In the genomic region with DNA sequence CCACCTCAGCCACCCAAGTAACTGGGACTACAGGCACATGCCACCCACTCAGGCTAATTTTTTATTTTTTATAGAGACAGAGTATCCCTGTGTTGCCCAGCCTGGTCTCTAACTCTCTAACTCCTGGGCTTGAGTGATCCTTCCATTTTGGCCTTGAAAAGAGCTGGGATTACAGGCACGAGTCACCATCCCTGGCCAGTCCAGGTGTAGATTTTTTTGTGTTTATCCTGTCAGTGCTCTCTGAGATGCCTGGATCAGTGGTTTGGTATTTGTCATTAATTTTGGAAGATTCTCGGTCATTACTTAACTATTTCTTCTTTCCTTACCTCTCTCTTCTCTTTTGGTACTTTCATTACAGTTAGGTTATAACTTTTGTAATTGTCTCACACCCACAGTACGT, we compare ENCODE assay signal across 21 cellular contexts. TPM values are rescaled to one million over a fixed set of nuclear protein-coding genes. Genes with fewer than 3 reads are reported as not detected.
DNase-seq lines count a peak whose midpoint lies in the region; ATAC-seq and TF ChIP-seq lines count a peak whose summit lies in the region.
"Had no signal": no experiment of that assay in that cellular context is flagged by ENCODE, and none has a peak within 500 bp of the region (broad histone marks: within the 10 kb centered on the region; RNA-seq: fewer than 3 reads in every experiment).

No MANE protein-coding gene starts in this region.

- no peak overlapping the region for H3K27ac ChIP-seq in IMR-90 (ENCODE audit: insufficient read depth, low read length)
- no peak overlapping the region for H3K27ac ChIP-seq in mesenchymal stem cell (ENCODE audit: low read length, poor library complexity, severe bottlenecking)
- H3K27ac ChIP-seq: HL-60, SK-N-MC had no signal

- no TSS peak for BruUV-seq in IMR-90 (replicated peaks; lab: Mats Ljungman, UMichigan)

- H3K9ac ChIP-seq in IMR-90 (ENCODE audit: low read depth, low read length) (no peak overlapping the region), mesenchymal stem cell (ENCODE audit: low read length) (no peak overlapping the region)

- H2AK9ac ChIP-seq in IMR-90 (replicated peaks; ENCODE audit: low read depth, low read length, poor library complexity), result no peak overlapping the region

- no peak for DNase-seq in activated naive CD8-positive, alpha-beta T cell treated with anti-CD3 and anti-CD28 coated beads, Interleukin-2, amount 10 ng/mL, durations not matched to agents 7 days and 5 days
- DNase-seq in activated naive CD8-positive, alpha-beta T cell treated with anti-CD3 and anti-CD28 coated beads, Interleukin-2, amount 50 U/mL, for 24 hours, result no peak
- DNase-seq in IMR-90 (peak; percentile 46), amniotic epithelial cell (ENCODE audit: low read depth) (peak; percentile 3), mesenchymal stem cell (no peak), DMS79 treated with DMSO at 0.1 percent for 48 hours (lab: John Stamatoyannopoulos, UW) (no peak)
- DNase-seq in activated effector memory CD4-positive, alpha-beta T cell treated with Interleukin-2 at 50 U/mL for 16 hours, result no peak
- DNase-seq: H7, HFFc6, NCI-H1417, NCI-H1694 treated with DMSO at 0.1 percent for 48 hours, NCI-H2081 treated with DMSO at 0.1 percent for 48 hours, NCI-H446 treated with DMSO at 0.1 percent for 48 hours, NCI-H526 treated with DMSO at 0.1 percent for 48 hours, SHP77 treated with DMSO at 0.1 percent for 48 hours had no signal

- no peak overlapping the region for H3K4me3 ChIP-seq in IMR-90 (ENCODE audit: insufficient read depth, low read depth, low read length)
- H3K4me3 ChIP-seq in mesenchymal stem cell (ENCODE audit: insufficient read depth in 1 of 2, low read depth in 1 of 2, low read length in 2 of 2), result no peak overlapping the region
- H3K4me3 ChIP-seq: A549, SK-N-MC had no signal

- H4K91ac ChIP-seq in IMR-90 (ENCODE audit: insufficient read depth, low read depth, low read length) (peak overlapping the region; percentile 7; the same call in 1 of the 2 replicates), mesenchymal stem cell (ENCODE audit: low read length) (no peak overlapping the region)

- H2AFZ ChIP-seq in IMR-90 (replicated peaks; ENCODE audit: low read length, poor library complexity), result no peak overlapping the region
- H2AFZ ChIP-seq in mesenchymal stem cell (ENCODE audit: low read depth, low read length), result no peak overlapping the region

- peak overlapping the region; percentile 7 for H3K27ac Mint-ChIP-seq in activated naive CD8-positive, alpha-beta T cell treated with anti-CD3 and anti-CD28 coated beads, Interleukin-2, amount 10 ng/mL, durations not matched to agents 7 days and 5 days
- no peak overlapping the region for H3K27ac Mint-ChIP-seq in activated naive CD8-positive, alpha-beta T cell treated with anti-CD3 and anti-CD28 coated beads, Interleukin-2, amount 50 U/mL, for 24 hours
- H3K27ac Mint-ChIP-seq: B cell, CD14-positive monocyte, HFFc6, IgD-negative memory B cell had no signal

- H3K27me3 Mint-ChIP-seq in activated naive CD8-positive, alpha-beta T cell treated with anti-CD3 and anti-CD28 coated beads, Interleukin-2, amount 10 ng/mL, durations not matched to agents 7 days and 5 days, result peaks cover 1% of the 10 kb centered on the region
- peaks cover 1% of the 10 kb centered on the region for H3K27me3 Mint-ChIP-seq in activated naive CD8-positive, alpha-beta T cell treated with anti-CD3 and anti-CD28 coated beads, Interleukin-2, amount 50 U/mL, for 24 hours
- H3K27me3 Mint-ChIP-seq: B cell had no signal

- H3K9me3 Mint-ChIP-seq in activated naive CD8-positive, alpha-beta T cell treated with anti-CD3 and anti-CD28 coated beads, Interleukin-2, amount 10 ng/mL, durations not matched to agents 7 days and 5 days, result peaks cover 2% of the 10 kb centered on the region
- H3K9me3 Mint-ChIP-seq in activated naive CD8-positive, alpha-beta T cell treated with anti-CD3 and anti-CD28 coated beads, Interleukin-2, amount 50 U/mL, for 24 hours, result no peaks in the 10 kb centered on the region
- H3K9me3 Mint-ChIP-seq: HFFc6 had no signal

- H3K4me1 ChIP-seq in IMR-90 (ENCODE audit: control insufficient read depth, insufficient read depth, low read length) (no peaks in the 10 kb centered on the region; the same call in none of the 2 replicates), mesenchymal stem cell (ENCODE audit: control insufficient read depth, insufficient read depth, low read depth, low read length) (peaks cover 6% of the 10 kb centered on the region)

- H2AK5ac ChIP-seq in IMR-90 (ENCODE audit: low read depth, low read length) (no peak overlapping the region), mesenchymal stem cell (ENCODE audit: low read length, severe bottlenecking) (peak overlapping the region; percentile 28)

- H3K4me1 Mint-ChIP-seq in activated naive CD8-positive, alpha-beta T cell treated with anti-CD3 and anti-CD28 coated beads, Interleukin-2, amount 10 ng/mL, durations not matched to agents 7 days and 5 days, result peaks cover 22% of the 10 kb centered on the region
- H3K4me1 Mint-ChIP-seq in activated naive CD8-positive, alpha-beta T cell treated with anti-CD3 and anti-CD28 coated beads, Interleukin-2, amount 50 U/mL, for 24 hours, result peaks cover 33% of the 10 kb centered on the region

- intact Hi-C loops in IMR-90 (cut with micrococcal nuclease), result no loop called here

- dilution Hi-C loops in IMR-90 (cut with HindIII; ENCODE audit: low sequenced_read_pairs, unreplicated experiment), result no loop called here

- H4K8ac ChIP-seq in IMR-90 (ENCODE audit: low read depth in 2 of 2, low read length in 2 of 2) (no peak overlapping the region), mesenchymal stem cell (ENCODE audit: low read length) (no peak overlapping the region)

- H2BK5ac ChIP-seq in IMR-90 (ENCODE audit: low read depth, low read length, poor library complexity, severe bottlenecking), result no peak overlapping the region
- no peak overlapping the region for H2BK5ac ChIP-seq in mesenchymal stem cell (ENCODE audit: low read depth, low read length, poor library complexity, severe bottlenecking)

- TF ChIP-seq POLR2A in IMR-90 (IDR thresholded peaks at IDR 0.05; ENCODE audit: low read depth, low read length), result no peak

- no peak overlapping the region for H3K4ac ChIP-seq in IMR-90 (ENCODE audit: low read depth, low read length)
- peak overlapping the region in 1 of 2 experiments; percentile 61 for H3K4ac ChIP-seq in mesenchymal stem cell (ENCODE audit: low read depth in 1 of 2, low read length in 2 of 2)

- no CpG with 5 or more reads among the region's 3 CpGs for WGBS in IMR-90 (ENCODE audit: extremely low coverage in 2 of 2, insufficient read length in 1 of 2), 2 experiments
- 89% methylated on average over 2 of the region's 3 CpGs for WGBS in mesenchymal stem cell

- H2BK120ac ChIP-seq in IMR-90 (ENCODE audit: low read depth, low read length) (no peak overlapping the region), mesenchymal stem cell (ENCODE audit: low read depth, low read length) (no peak overlapping the region)

- H3K79me1 ChIP-seq in IMR-90 (ENCODE audit: low read depth in 1 of 2, low read length in 2 of 2), result no peaks in the 10 kb centered on the region; a peak in 1 of 4 replicates
- peaks cover 8% of the 10 kb centered on the region for H3K79me1 ChIP-seq in mesenchymal stem cell (replicated peaks; ENCODE audit: low read length, poor library complexity, severe bottlenecking)

- no peak overlapping the region for H2BK12ac ChIP-seq in mesenchymal stem cell (ENCODE audit: low read length in 2 of 2)

- H4K5ac ChIP-seq in IMR-90 (ENCODE audit: low read depth, low read length), result no peak overlapping the region

- H3K4me2 ChIP-seq in IMR-90 (ENCODE audit: low read depth, low read length), result no peak overlapping the region
- no peak overlapping the region for H3K4me2 ChIP-seq in mesenchymal stem cell (ENCODE audit: low read length, poor library complexity, severe bottlenecking)
- H3K4me2 ChIP-seq: A549 had no signal

- H3K36me3 Mint-ChIP-seq in activated naive CD8-positive, alpha-beta T cell treated with anti-CD3 and anti-CD28 coated beads, Interleukin-2, amount 10 ng/mL, durations not matched to agents 7 days and 5 days, result peaks cover 10% of the 10 kb centered on the region
- peaks cover 1% of the 10 kb centered on the region for H3K36me3 Mint-ChIP-seq in activated naive CD8-positive, alpha-beta T cell treated with anti-CD3 and anti-CD28 coated beads, Interleukin-2, amount 50 U/mL, for 24 hours (ENCODE audit: low read depth)
- H3K36me3 Mint-ChIP-seq: CD14-positive monocyte had no signal

- in situ Hi-C loops in IMR-90 (cut with MboI; ENCODE audit: low sequenced_read_pairs), result no loop called here

- H3K14ac ChIP-seq in IMR-90 (replicated peaks; ENCODE audit: low read depth, low read length) (no peak overlapping the region), mesenchymal stem cell (ENCODE audit: low read length in 2 of 2) (no peak overlapping the region)

- H2BK20ac ChIP-seq in IMR-90 (ENCODE audit: low read depth, low read length), result no peak overlapping the region

- H3K9me1 ChIP-seq in IMR-90 (ENCODE audit: insufficient read depth, low read length), result no peaks in the 10 kb centered on the region

- POLR2A ChIA-PET in activated naive CD8-positive, alpha-beta T cell treated with anti-CD3 and anti-CD28 coated beads, Interleukin-2, amount 10 ng/mL, durations not matched to agents 7 days and 5 days (lab: Charles Lee), result no interaction called here
- POLR2A ChIA-PET in IMR-90 (lab: Charles Lee; ENCODE audit: unreplicated experiment), result no interaction called here

- H3K18ac ChIP-seq in IMR-90 (ENCODE audit: low read depth, low read length) (no peak overlapping the region), mesenchymal stem cell (ENCODE audit: low read depth in 1 of 2, low read length in 2 of 2) (peak overlapping the region in 1 of 2 experiments; percentile 68)

- H3K36me3 ChIP-seq in IMR-90 (ENCODE audit: control insufficient read depth, insufficient read depth, low read length) (no peaks in the 10 kb centered on the region), mesenchymal stem cell (ENCODE audit: control insufficient read depth in 1 of 2, insufficient read depth in 2 of 2, low read depth in 1 of 2, low read length in 2 of 2) (no peaks in the 10 kb centered on the region)

- H3K56ac ChIP-seq in IMR-90 (ENCODE audit: extremely low read depth, insufficient read depth, low read length), result no peak overlapping the region

- CTCF ChIA-PET in IMR-90 (lab: Yijun Ruan, JAX), result no interaction called here

- H3K23ac ChIP-seq in IMR-90 (ENCODE audit: low read depth, low read length) (no peak overlapping the region), mesenchymal stem cell (ENCODE audit: low read length in 2 of 2) (no peak overlapping the region)

- no peaks in the 10 kb centered on the region for H3K27me3 ChIP-seq in IMR-90 (ENCODE audit: control insufficient read depth, insufficient read depth, low read length)
- no peaks in the 10 kb centered on the region for H3K27me3 ChIP-seq in mesenchymal stem cell (ENCODE audit: control insufficient read depth in 1 of 2, insufficient read depth in 1 of 2, low read length in 2 of 2)

- no peaks in the 10 kb centered on the region for H3K9me3 ChIP-seq in IMR-90 (ENCODE audit: control insufficient read depth, insufficient read depth, low read length)
- H3K9me3 ChIP-seq in mesenchymal stem cell (ENCODE audit: control insufficient read depth, low read length), result no peaks in the 10 kb centered on the region

- ATAC-seq in activated naive CD8-positive, alpha-beta T cell treated with anti-CD3 and anti-CD28 coated beads, Interleukin-2, amount 10 ng/mL, durations not matched to agents 7 days and 5 days (ENCODE audit: low read depth), result no peak
- ATAC-seq in activated naive CD8-positive, alpha-beta T cell treated with anti-CD3 and anti-CD28 coated beads, Interleukin-2, amount 50 U/mL, for 24 hours, result no peak
- ATAC-seq in IMR-90 (ENCODE audit: low read depth), result no peak
- ATAC-seq: A549 had no signal

- no peak overlapping the region for H2BK15ac ChIP-seq in IMR-90 (ENCODE audit: low read depth, low read length)
- no peak overlapping the region for H2BK15ac ChIP-seq in mesenchymal stem cell (ENCODE audit: low read depth, poor library complexity, severe bottlenecking)

- no peaks in the 10 kb centered on the region for H4K20me1 ChIP-seq in IMR-90 (ENCODE audit: insufficient read depth, low read length)

- TF ChIP-seq RAD21 in IMR-90 (IDR thresholded peaks at IDR 0.05; ENCODE audit: low read length), result no peak

- no peak overlapping the region for H3K4me3 Mint-ChIP-seq in activated naive CD8-positive, alpha-beta T cell treated with anti-CD3 and anti-CD28 coated beads, Interleukin-2, amount 10 ng/mL, durations not matched to agents 7 days and 5 days
- H3K4me3 Mint-ChIP-seq in activated naive CD8-positive, alpha-beta T cell treated with anti-CD3 and anti-CD28 coated beads, Interleukin-2, amount 50 U/mL, for 24 hours, result no peak overlapping the region
- H3K4me3 Mint-ChIP-seq: B cell, CD14-positive monocyte, HFFc6 had no signal

- no peak for TF ChIP-seq CTCF in IMR-90 (conservative IDR thresholded peaks at IDR 0.05; ENCODE audit: low read depth, low read length)

RNA-seq across cellular contexts. Expression of gene HIF1A, which starts 5.3 kb away (rescaled TPM):
- total RNA-seq in activated naive CD8-positive, alpha-beta T cell treated with anti-CD3 and anti-CD28 coated beads, Interleukin-2, amount 10 ng/mL, durations not matched to agents 7 days and 5 days, result 100 to 1,000 TPM; 119 to 128 TPM
- 301 and 493 TPM in 2 replicates for total RNA-seq in IMR-90 (2012; rRNA removed)
- 86.9 and 128 TPM in 2 replicates for polyA plus RNA-seq in IMR-90 (2012; rRNA removed)
- 20.1 and 33.1 TPM in 2 replicates for polyA plus RNA-seq in IMR-90 (2012; cell fraction: cytosol; rRNA removed)
- 16.8 and 161 TPM in 2 replicates for polyA plus RNA-seq in IMR-90 (2012; cell fraction: nucleus; rRNA removed; ENCODE audit: low replicate concordance)
- 346 TPM for polyA plus RNA-seq in mesenchymal stem cell (2013, experiment 1 of 2)
- polyA plus RNA-seq in mesenchymal stem cell (2013, experiment 2 of 2), result 339 TPM

Comparison
In these comparisons a context has a peak if more than half of its experiments do, and no peak if none do; other contexts are left out.
1. DNase-seq: peak in IMR-90 (single experiment) and amniotic epithelial cell (single experiment); none in activated naive CD8-positive, alpha-beta T cell treated with anti-CD3 and anti-CD28 coated beads, Interleukin-2, amount 10 ng/mL, durations not matched to agents 7 days and 5 days (single experiment), activated naive CD8-positive, alpha-beta T cell treated with anti-CD3 and anti-CD28 coated beads, Interleukin-2, amount 50 U/mL, for 24 hours (single experiment), mesenchymal stem cell (single experiment), DMS79 treated with DMSO at 0.1 percent for 48 hours (single experiment) and activated effector memory CD4-positive, alpha-beta T cell treated with Interleukin-2 at 50 U/mL for 16 hours (single experiment).